Comparison of ENCODE assay signal across 8 cellular contexts in the genomic region with DNA sequence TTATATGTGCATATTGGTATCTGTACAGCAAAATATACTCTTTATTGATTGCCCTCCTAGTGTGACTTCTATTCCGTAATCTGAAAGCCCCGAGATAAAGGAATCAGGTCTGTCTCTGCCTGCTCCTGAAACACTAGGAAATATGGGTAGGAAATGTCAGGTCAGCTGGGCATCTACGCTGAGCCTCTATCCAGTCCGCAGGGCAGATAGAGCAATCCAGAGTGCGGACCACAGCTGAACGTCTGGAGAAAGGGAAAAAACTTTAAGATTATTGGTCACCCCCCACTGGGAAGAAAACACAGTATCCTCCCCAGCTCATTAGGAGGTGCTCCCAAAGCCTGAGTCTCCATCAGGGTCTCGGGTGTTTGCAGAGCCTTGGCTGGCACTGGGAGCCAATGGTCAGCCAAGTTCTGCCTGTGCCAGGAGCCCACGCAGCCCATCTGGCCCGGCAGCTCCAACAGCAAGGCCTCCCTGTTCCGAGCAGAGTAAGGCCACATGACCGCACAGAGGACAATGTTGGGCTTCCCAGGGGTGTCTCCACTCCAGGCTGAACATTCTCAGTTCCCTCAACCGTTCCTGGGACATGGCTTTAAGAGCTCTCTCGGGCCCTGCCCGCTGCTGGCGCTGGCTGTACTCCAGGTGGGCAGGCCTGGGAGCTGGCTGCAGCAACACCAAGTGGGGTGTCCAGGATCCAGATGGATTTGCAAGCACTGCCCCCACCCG. TPM values are rescaled to one million over a fixed set of nuclear protein-coding genes. Genes with fewer than 3 reads are reported as not detected.
A peak's percentile ranks its signal among the peaks of the same experiment; 100 is the strongest.
DNase-seq lines count a peak whose midpoint lies in the region; ATAC-seq and TF ChIP-seq lines count a peak whose summit lies in the region.

No MANE protein-coding gene starts in this region.

- no peak for ATAC-seq in activated CD4-positive, CD25-positive, alpha-beta regulatory T cell treated with anti-CD3 and anti-CD28 coated beads, Interleukin-2, amount 50 U/mL, for 24 hours

- no peak overlapping the region for H2AFZ ChIP-seq in smooth muscle cell (ENCODE audit: low read depth)

- H3K4me1 ChIP-seq in colonic mucosa, result peaks cover 45% of the 10 kb centered on the region
- H3K4me1 ChIP-seq in smooth muscle cell (ENCODE audit: low read depth), result peaks cover 83% of the 10 kb centered on the region

- H3K4me2 ChIP-seq in smooth muscle cell, result peak overlapping the region; percentile 87

- TF ChIP-seq CTCF in HFF-Myc (IDR thresholded peaks at IDR 0.05; ENCODE audit: low read depth, low read length, missing control alignments) (no peak), colonic mucosa (IDR thresholded peaks at IDR 0.05) (no peak), smooth muscle cell (IDR thresholded peaks at IDR 0.05; ENCODE audit: borderline replicate concordance, insufficient read depth, poor library complexity, severe bottlenecking) (no peak)

- peaks cover 27% of the 10 kb centered on the region for H3F3A ChIP-seq in smooth muscle cell (ENCODE audit: low read depth)

- H3K79me2 ChIP-seq in smooth muscle cell (ENCODE audit: low read depth), result peaks cover 89% of the 10 kb centered on the region

- H3K9me3 ChIP-seq in colonic mucosa (no peaks in the 10 kb centered on the region), smooth muscle cell (replicated peaks; ENCODE audit: low read depth) (no peaks in the 10 kb centered on the region)

- H4K20me1 ChIP-seq in smooth muscle cell (ENCODE audit: low read depth), result peaks cover 100% of the 10 kb centered on the region

- intact Hi-C loops in colonic mucosa (cut with DNase I), result loop anchor here (5.0 kb wide), 1 partner anchor 51 kb away; no protein-coding TSS in a partner anchor

- H3K27ac ChIP-seq in colonic mucosa, result peak overlapping the region; percentile 97
- peak overlapping the region; percentile 74 for H3K27ac ChIP-seq in smooth muscle cell (ENCODE audit: low read depth)

- DNase-seq in HFF-Myc (ENCODE audit: extremely low read depth, low read depth) (no peak), colonic mucosa (peak; percentile 71), kidney tubule cell (ENCODE audit: low spot score) (peak; percentile 42), smooth muscle cell (lab: John Stamatoyannopoulos, UW; ENCODE audit: unreplicated experiment) (no peak), GM19240 (ENCODE audit: insufficient read length, low spot score) (no peak), RPMI8226 (no peak)
- no peak for DNase-seq in stimulated activated CD4-positive, alpha-beta T cell treated with anti-CD3 and anti-CD28 coated beads, Interleukin-1b, Interleukin-23, amount 100 ng/mL, for 48 hours

- H3K36me3 ChIP-seq in colonic mucosa, result no peaks in the 10 kb centered on the region
- H3K36me3 ChIP-seq in smooth muscle cell (ENCODE audit: low read depth), result no peaks in the 10 kb centered on the region

- peak overlapping the region; percentile 65 to 89 for H3K9ac ChIP-seq in colonic mucosa (ENCODE audit: low read depth in 2 of 2, low read length in 2 of 2)
- H3K9ac ChIP-seq in smooth muscle cell (ENCODE audit: low read depth), result no peak overlapping the region

- H3K27me3 ChIP-seq in colonic mucosa, result no peaks in the 10 kb centered on the region
- no peaks in the 10 kb centered on the region for H3K27me3 ChIP-seq in smooth muscle cell (ENCODE audit: low read depth)

- H3K4me3 ChIP-seq in HFF-Myc (replicated peaks; ENCODE audit: low read depth, low read length) (peak overlapping the region; percentile 73), colonic mucosa (peak overlapping the region; percentile 26), smooth muscle cell (peak overlapping the region; percentile 36)

- 56% methylated on average over 16 of the region's 16 CpGs for WGBS in smooth muscle cell (ENCODE audit: low lambda C conversion rate)

RNA-seq across cellular contexts. Expression of a gene that starts 7.6 kb away (rescaled TPM):
- total RNA-seq in colonic mucosa, result 100 to 1,000 TPM; 106 to 172 TPM
- total RNA-seq in smooth muscle cell, result 38.6 and 49.9 TPM in 2 replicates
- 69.5 and 79.8 TPM in 2 replicates for polyA plus RNA-seq in smooth muscle cell

Comparison
In these comparisons a context has a peak if more than half of its experiments do, and no peak if none do; other contexts are left out.
1. DNase-seq: peak in colonic mucosa (single experiment) and kidney tubule cell (single experiment); none in HFF-Myc (single experiment), smooth muscle cell (single experiment), GM19240 (single experiment), stimulated activated CD4-positive, alpha-beta T cell treated with anti-CD3 and anti-CD28 coated beads, Interleukin-1b, Interleukin-23, amount 100 ng/mL, for 48 hours (single experiment) and RPMI8226 (single experiment).
2. Peak in every context shown above with its lines, with median percentiles within 50 percentile points of each other: H3K4me3 ChIP-seq.